Comparison of ENCODE assay signal across 14 cellular contexts in genomic region chr4:40432504-40432903, GRCh38.
A peak's percentile ranks its signal among the peaks of the same experiment; 100 is the strongest.
DNase-seq lines count a peak whose midpoint lies in the region; ATAC-seq and TF ChIP-seq lines count a peak whose summit lies in the region.
"Had no signal": no experiment of that assay in that cellular context is flagged by ENCODE, and none has a peak within 500 bp of the region (broad histone marks: within the 10 kb centered on the region; RNA-seq: fewer than 3 reads in every experiment).

No MANE protein-coding gene starts in this region.

- no peak for TF ChIP-seq POLR2A in thyroid gland (IDR thresholded peaks at IDR 0.05)

- H3K36me3 Mint-ChIP-seq in activated naive CD4-positive, alpha-beta T cell treated with anti-CD3 and anti-CD28 coated beads for 36 hours (ENCODE audit: low read depth) = peaks cover 1% of the 10 kb centered on the region
- H3K36me3 Mint-ChIP-seq in T-cell = no peaks in the 10 kb centered on the region
- H3K36me3 Mint-ChIP-seq in activated naive CD8-positive, alpha-beta T cell treated with anti-CD3 and anti-CD28 coated beads for 36 hours = peaks cover 3% of the 10 kb centered on the region

- no peak overlapping the region for H3K4me3 Mint-ChIP-seq in activated naive CD4-positive, alpha-beta T cell treated with anti-CD3 and anti-CD28 coated beads for 36 hours
- peak overlapping the region in 1 of 3 donors; percentile 55 for H3K4me3 Mint-ChIP-seq in T-cell
- no peak overlapping the region for H3K4me3 Mint-ChIP-seq in activated naive CD8-positive, alpha-beta T cell treated with anti-CD3 and anti-CD28 coated beads for 36 hours
- H3K4me3 Mint-ChIP-seq: H9 had no signal

- intact Hi-C loops in activated naive CD4-positive, alpha-beta T cell treated with anti-CD3 and anti-CD28 coated beads for 36 hours (cut with micrococcal nuclease) = loop anchor here (2.0 to 10.0 kb wide), 5 partner anchors 30 to 476 kb away; partner anchors contain the start of gene N4BP2
- intact Hi-C loops in thyroid gland (cut with DNase I) = no loop called here

- TF ChIP-seq CTCF in thyroid gland (IDR thresholded peaks at IDR 0.05) = no peak

- POLR2A ChIA-PET in T-cell (lab: Charles Lee) = interaction anchor here in 1 of 2 donors (0.5 kb wide), 1 partner anchor 844 kb away, joined by 3 read pairs; no protein-coding TSS in a partner anchor

- peak overlapping the region in 2 of 3 donors; percentile 79 to 94 for H3K27ac ChIP-seq in thyroid gland

- 96 to 97% methylated on average over 10 of the region's 10 CpGs for WGBS in thyroid gland, 2 donors

- no peaks in the 10 kb centered on the region for H3K9me3 ChIP-seq in thyroid gland
- H3K9me3 ChIP-seq: MG63 had no signal

- no peak for DNase-seq in activated naive CD4-positive, alpha-beta T cell treated with anti-CD3 and anti-CD28 coated beads for 36 hours
- no peak for DNase-seq in activated naive CD4-positive, alpha-beta T cell treated with Interleukin-2 at 50 U/mL for 16 hours
- DNase-seq in T-cell = no peak
- DNase-seq in activated naive CD8-positive, alpha-beta T cell treated with anti-CD3 and anti-CD28 coated beads for 36 hours = no peak
- no peak for DNase-seq in thyroid gland
- no peak for DNase-seq in stimulated activated CD8-positive, alpha-beta memory T cell treated with anti-CD3 and anti-CD28 coated beads, Interleukin-4, amount 100 ng/mL, for 48 hours
- no peak for DNase-seq in DMS79 (lab: John Stamatoyannopoulos, UW)
- DNase-seq: H9, Karpas-422, MG63, NCI-H1092 treated with DMSO at 0.1 percent for 48 hours, NCI-H1694, NCI-H226, NCI-H524 treated with DMSO at 0.1 percent for 48 hours had no signal

- peaks cover 40% of the 10 kb centered on the region for H3K4me1 Mint-ChIP-seq in activated naive CD4-positive, alpha-beta T cell treated with anti-CD3 and anti-CD28 coated beads for 36 hours (ENCODE audit: low read depth)
- H3K4me1 Mint-ChIP-seq in T-cell = peaks cover 24 to 44% (median 43%) of the 10 kb centered on the region in 3 donors
- H3K4me1 Mint-ChIP-seq in activated naive CD8-positive, alpha-beta T cell treated with anti-CD3 and anti-CD28 coated beads for 36 hours = peaks cover 32% of the 10 kb centered on the region

- H3K36me3 ChIP-seq in thyroid gland = peaks cover 2 to 15% of the 10 kb centered on the region in 2 donors
- H3K36me3 ChIP-seq: MG63 had no signal

- H3K9me3 Mint-ChIP-seq in activated naive CD4-positive, alpha-beta T cell treated with anti-CD3 and anti-CD28 coated beads for 36 hours = peaks cover 3% of the 10 kb centered on the region
- no peaks in the 10 kb centered on the region for H3K9me3 Mint-ChIP-seq in T-cell
- H3K9me3 Mint-ChIP-seq in activated naive CD8-positive, alpha-beta T cell treated with anti-CD3 and anti-CD28 coated beads for 36 hours = peaks cover 2% of the 10 kb centered on the region
- H3K9me3 Mint-ChIP-seq: H9 had no signal

- peaks cover 37 to 51% of the 10 kb centered on the region in 2 donors for H3K4me1 ChIP-seq in thyroid gland

- H3K27me3 ChIP-seq in thyroid gland = no peaks in the 10 kb centered on the region
- H3K27me3 ChIP-seq: MG63 had no signal

- no peaks in the 10 kb centered on the region for H3K27me3 Mint-ChIP-seq in activated naive CD4-positive, alpha-beta T cell treated with anti-CD3 and anti-CD28 coated beads for 36 hours (ENCODE audit: low read depth)
- no peaks in the 10 kb centered on the region for H3K27me3 Mint-ChIP-seq in T-cell
- no peaks in the 10 kb centered on the region for H3K27me3 Mint-ChIP-seq in activated naive CD8-positive, alpha-beta T cell treated with anti-CD3 and anti-CD28 coated beads for 36 hours

- H3K27ac Mint-ChIP-seq in activated naive CD4-positive, alpha-beta T cell treated with anti-CD3 and anti-CD28 coated beads for 36 hours = peak overlapping the region; percentile 61
- H3K27ac Mint-ChIP-seq in T-cell = peak overlapping the region; percentile 85 to 86
- peak overlapping the region; percentile 77 for H3K27ac Mint-ChIP-seq in activated naive CD8-positive, alpha-beta T cell treated with anti-CD3 and anti-CD28 coated beads for 36 hours

- CTCF ChIA-PET in activated naive CD4-positive, alpha-beta T cell treated with anti-CD3 and anti-CD28 coated beads for 36 hours (lab: Charles Lee) = interaction anchor here (1.0 to 1.1 kb wide), 2 partner anchors 43 to 86 kb away, joined by 3 read pairs; no protein-coding TSS in a partner anchor
- CTCF ChIA-PET in T-cell (lab: Charles Lee) = no interaction called here

- no peak for ATAC-seq in T-cell (replicated peaks in 1 of 4)

- no peak overlapping the region for H3K4me3 ChIP-seq in thyroid gland (replicated peaks in 1 of 3)
- H3K4me3 ChIP-seq: MG63 had no signal
